ENCODE assay signal across 2 cellular contexts in the genomic region with DNA sequence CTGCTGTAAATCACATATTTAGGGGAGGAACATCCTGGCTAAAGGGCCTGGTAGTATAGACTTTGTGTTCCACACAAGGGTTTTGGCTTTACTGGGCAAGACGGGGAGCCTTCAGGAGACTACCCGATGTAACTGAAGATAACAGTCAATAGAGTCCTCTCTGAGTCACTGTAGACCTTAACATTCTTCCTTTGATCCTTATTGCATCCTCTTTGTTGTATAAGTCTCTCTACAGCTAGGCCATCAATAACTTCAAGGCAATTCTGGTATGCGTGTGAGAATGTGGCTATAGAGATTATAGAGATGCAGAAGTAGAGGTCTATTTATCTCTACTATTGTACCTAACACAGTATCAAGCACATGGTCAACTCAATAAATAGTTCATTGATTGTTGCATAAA.
TF ChIP-seq lines count a peak whose summit lies in the region.

No MANE protein-coding gene starts in this region.

TF ChIP-seq in SK-N-SH, 30 proteins besides CTCF, POLR2A, EP300 and RAD21 (continued from another document):
- TF ChIP-seq, protein P1, sequence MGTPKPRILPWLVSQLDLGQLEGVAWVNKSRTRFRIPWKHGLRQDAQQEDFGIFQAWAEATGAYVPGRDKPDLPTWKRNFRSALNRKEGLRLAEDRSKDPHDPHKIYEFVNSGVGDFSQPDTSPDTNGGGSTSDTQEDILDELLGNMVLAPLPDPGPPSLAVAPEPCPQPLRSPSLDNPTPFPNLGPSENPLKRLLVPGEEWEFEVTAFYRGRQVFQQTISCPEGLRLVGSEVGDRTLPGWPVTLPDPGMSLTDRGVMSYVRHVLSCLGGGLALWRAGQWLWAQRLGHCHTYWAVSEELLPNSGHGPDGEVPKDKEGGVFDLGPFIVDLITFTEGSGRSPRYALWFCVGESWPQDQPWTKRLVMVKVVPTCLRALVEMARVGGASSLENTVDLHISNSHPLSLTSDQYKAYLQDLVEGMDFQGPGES (IDR thresholded peaks at IDR 0.05; ENCODE audit: low read depth, low read length) = no peak
- TF ChIP-seq POLR2AphosphoS5 (IDR thresholded peaks at IDR 0.05; ENCODE audit: low read depth, low read length) (no peak), TAF1 (IDR thresholded peaks at IDR 0.05; ENCODE audit: borderline replicate concordance, low read depth, low read length) (no peak), RCOR1 (IDR thresholded peaks at IDR 0.05; ENCODE audit: low read length) (no peak), FOXM1 (IDR thresholded peaks at IDR 0.05; ENCODE audit: low read depth) (no peak)

TF ChIP-seq in SK-N-SH treated with all-trans-retinoic acid at 6 μM for 48 hours, 23 proteins besides CTCF, POLR2A, EP300 and RAD21 (continued from another document):
- TF ChIP-seq, protein P2, sequence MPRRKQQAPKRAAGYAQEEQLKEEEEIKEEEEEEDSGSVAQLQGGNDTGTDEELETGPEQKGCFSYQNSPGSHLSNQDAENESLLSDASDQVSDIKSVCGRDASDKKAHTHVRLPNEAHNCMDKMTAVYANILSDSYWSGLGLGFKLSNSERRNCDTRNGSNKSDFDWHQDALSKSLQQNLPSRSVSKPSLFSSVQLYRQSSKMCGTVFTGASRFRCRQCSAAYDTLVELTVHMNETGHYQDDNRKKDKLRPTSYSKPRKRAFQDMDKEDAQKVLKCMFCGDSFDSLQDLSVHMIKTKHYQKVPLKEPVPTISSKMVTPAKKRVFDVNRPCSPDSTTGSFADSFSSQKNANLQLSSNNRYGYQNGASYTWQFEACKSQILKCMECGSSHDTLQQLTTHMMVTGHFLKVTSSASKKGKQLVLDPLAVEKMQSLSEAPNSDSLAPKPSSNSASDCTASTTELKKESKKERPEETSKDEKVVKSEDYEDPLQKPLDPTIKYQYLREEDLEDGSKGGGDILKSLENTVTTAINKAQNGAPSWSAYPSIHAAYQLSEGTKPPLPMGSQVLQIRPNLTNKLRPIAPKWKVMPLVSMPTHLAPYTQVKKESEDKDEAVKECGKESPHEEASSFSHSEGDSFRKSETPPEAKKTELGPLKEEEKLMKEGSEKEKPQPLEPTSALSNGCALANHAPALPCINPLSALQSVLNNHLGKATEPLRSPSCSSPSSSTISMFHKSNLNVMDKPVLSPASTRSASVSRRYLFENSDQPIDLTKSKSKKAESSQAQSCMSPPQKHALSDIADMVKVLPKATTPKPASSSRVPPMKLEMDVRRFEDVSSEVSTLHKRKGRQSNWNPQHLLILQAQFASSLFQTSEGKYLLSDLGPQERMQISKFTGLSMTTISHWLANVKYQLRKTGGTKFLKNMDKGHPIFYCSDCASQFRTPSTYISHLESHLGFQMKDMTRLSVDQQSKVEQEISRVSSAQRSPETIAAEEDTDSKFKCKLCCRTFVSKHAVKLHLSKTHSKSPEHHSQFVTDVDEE (CRISPR knock-in tag; IDR thresholded peaks at IDR 0.05) = no peak
- TF ChIP-seq ZC3H10 (CRISPR knock-in tag; IDR thresholded peaks at IDR 0.05) = no peak
